ENCODE assay signal across 20 cellular contexts in genomic region chr6:127924031-127924430, GRCh38. TPM values are rescaled to one million over a fixed set of nuclear protein-coding genes. Genes with fewer than 3 reads are reported as not detected.
"Had no signal": no experiment of that assay in that cellular context is flagged by ENCODE, and none has a peak within 500 bp of the region (broad histone marks: within the 10 kb centered on the region; RNA-seq: fewer than 3 reads in every experiment).

No MANE protein-coding gene starts in this region.

- H3K27ac Mint-ChIP-seq: naive B cell; stimulated activated memory B cell treated with anti-CD40 and anti-IgM and Interleukin-4, amounts not matched to agents 10 μg/mL and 1 μg/mL and 100 μg/mL, for 72 hours had no signal

- H3K4me1 Mint-ChIP-seq: naive B cell; stimulated activated memory B cell treated with anti-CD40 and anti-IgM and Interleukin-4, amounts not matched to agents 10 μg/mL and 1 μg/mL and 100 μg/mL, for 72 hours had no signal

- H3K9me3 ChIP-seq: colonic mucosa, neutrophil, uterus had no signal

- H3K9ac ChIP-seq: parathyroid adenoma had no signal

- H3K79me2 ChIP-seq: parathyroid adenoma had no signal

- DNase-seq: activated gamma-delta T cell treated with Interleukin-2 at 50 U/mL for 16 hours, amygdala, body of pancreas, caudate nucleus, colonic mucosa, glutamatergic neuron, hypothalamus, left ventricle myocardium inferior, naive B cell, substantia nigra, T-helper 1 cell, T1000, uterus had no signal

- H3K36me3 ChIP-seq: colonic mucosa, left ventricle myocardium inferior, neutrophil, tibial nerve, uterus had no signal

- H3K4me3 ChIP-seq: body of pancreas, colonic mucosa, left ventricle myocardium inferior, SK-N-MC, tibial nerve, uterus had no signal

- H3K27me3 Mint-ChIP-seq: stimulated activated memory B cell treated with anti-CD40 and anti-IgM and Interleukin-4, amounts not matched to agents 10 μg/mL and 1 μg/mL and 100 μg/mL, for 72 hours had no signal

- H2AFZ ChIP-seq: parathyroid adenoma had no signal

- ATAC-seq: body of pancreas; stimulated activated memory B cell treated with anti-CD40 and anti-IgM and Interleukin-4, amounts not matched to agents 10 μg/mL and 1 μg/mL and 100 μg/mL, for 72 hours had no signal

- H3K27ac ChIP-seq: body of pancreas, colonic mucosa, foreskin keratinocyte, left ventricle myocardium inferior, neutrophil, parathyroid adenoma, SK-N-MC, tibial nerve, uterus had no signal

- H3K4me1 ChIP-seq: body of pancreas, colonic mucosa, left ventricle myocardium inferior, parathyroid adenoma, tibial nerve, uterus had no signal

- H3K4me3 Mint-ChIP-seq: naive B cell; stimulated activated memory B cell treated with anti-CD40 and anti-IgM and Interleukin-4, amounts not matched to agents 10 μg/mL and 1 μg/mL and 100 μg/mL, for 72 hours had no signal

- H3K27me3 ChIP-seq: body of pancreas, colonic mucosa, neutrophil, tibial nerve, uterus had no signal

- H3K36me3 Mint-ChIP-seq: naive B cell; stimulated activated memory B cell treated with anti-CD40 and anti-IgM and Interleukin-4, amounts not matched to agents 10 μg/mL and 1 μg/mL and 100 μg/mL, for 72 hours had no signal

RNA-seq across cellular contexts. Expression of gene THEMIS, which starts 23.2 kb away (rescaled TPM):
- total RNA-seq: foreskin keratinocyte, kidney epithelial cell had no signal
- polyA plus RNA-seq: foreskin keratinocyte had no signal
